In the genomic region with DNA sequence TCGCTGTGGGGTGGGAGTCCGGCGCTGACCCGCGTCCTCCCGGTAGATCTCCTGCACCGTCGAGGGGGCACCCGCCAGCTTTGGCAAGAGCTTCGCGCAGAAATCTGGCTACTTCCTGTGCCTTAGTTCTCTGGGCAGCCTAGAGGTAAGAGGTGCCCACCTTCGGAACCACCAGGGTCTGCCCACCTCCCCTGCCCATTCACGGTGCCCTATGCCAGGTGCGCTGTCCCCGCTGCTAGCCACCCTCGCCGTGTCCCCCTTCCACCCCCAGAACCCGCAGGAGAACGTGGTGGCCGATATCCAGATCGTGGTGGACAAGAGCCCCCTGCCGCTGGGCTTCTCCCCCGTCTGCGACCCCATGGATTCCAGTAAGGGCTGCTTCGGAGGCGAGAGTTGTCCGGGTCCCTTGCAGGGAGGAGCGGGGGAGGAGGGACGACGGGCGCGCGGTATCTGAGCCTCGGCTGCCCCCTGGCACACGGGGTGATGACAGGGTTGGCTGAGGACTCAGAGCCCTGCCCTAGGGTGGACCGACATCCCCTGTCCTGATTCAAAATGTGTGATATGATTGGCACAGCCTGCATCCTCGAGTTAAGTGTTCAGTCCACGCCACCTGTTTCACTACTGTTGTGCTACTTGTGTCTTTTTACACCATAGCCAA, we compare ENCODE assay signal across 8 cellular contexts. TPM values are rescaled to one million over a fixed set of nuclear protein-coding genes. Genes with fewer than 3 reads are reported as not detected.
DNase-seq lines count a peak whose midpoint lies in the region; ATAC-seq, FAIRE-seq and TF ChIP-seq lines count a peak whose summit lies in the region.

No MANE protein-coding gene starts in this region.

- peak overlapping the region; percentile 29; the same call in 1 of the 2 replicates for H3K27ac ChIP-seq in HEK293 (ENCODE audit: extremely low read depth, low read depth, low read length)
- H3K27ac ChIP-seq in OCI-LY3 (ENCODE audit: low read length): peak overlapping the region; percentile 22; the same call in 1 of the 2 replicates
- H3K27ac ChIP-seq in ascending aorta: peak overlapping the region in 1 of 2 donors; percentile 55
- no peak overlapping the region for H3K27ac ChIP-seq in iPS-18a (ENCODE audit: low read length)
- H3K27ac ChIP-seq in small intestine (ENCODE audit: low read depth in 1 of 2, low read length in 1 of 2): peak overlapping the region; percentile 8 to 75

- peak overlapping the region; percentile 80 for H3K4me2 ChIP-seq in OCI-LY3 (ENCODE audit: low read length)

- 3 to 4% (median 4%) methylated on average over 32 to 38 of the region's 38 CpGs for WGBS in small intestine, 3 donors

- CTCF ChIA-PET in HEK293 (lab: Yijun Ruan, JAX): interaction anchor here (0.7 to 1.7 kb wide), 4 partner anchors 21 to 30 kb away, joined by 6 to 7 read pairs (median 6); no protein-coding TSS in a partner anchor

- TF ChIP-seq CTCF in HEK293 (tag by site-specific recombination; IDR thresholded peaks at IDR 0.05) (peak; percentile 69), OCI-LY3 (IDR thresholded peaks at IDR 0.05; ENCODE audit: low read depth, low read length) (no peak), ascending aorta (IDR thresholded peaks at IDR 0.05) (no peak)

- no peak for ATAC-seq in HG02798 (IDR thresholded peaks at IDR 0.05; ENCODE audit: poor library complexity, unreplicated experiment)

- H3K36me3 ChIP-seq in HEK293 (ENCODE audit: control insufficient read depth in 2 of 2, insufficient read depth in 1 of 2, low read length in 2 of 2): peaks cover 4 to 6% of the 10 kb centered on the region in 2 experiments; a peak in 2 of 3 replicates
- no peaks in the 10 kb centered on the region for H3K36me3 ChIP-seq in OCI-LY3 (replicated peaks; ENCODE audit: low read depth, low read length)
- peaks cover 0 to 3% of the 10 kb centered on the region in 2 donors for H3K36me3 ChIP-seq in ascending aorta
- no peaks in the 10 kb centered on the region for H3K36me3 ChIP-seq in iPS-18a (ENCODE audit: control insufficient read depth, low read depth, low read length)
- H3K36me3 ChIP-seq in small intestine (ENCODE audit: control insufficient read depth in 2 of 2, insufficient read depth in 2 of 2, low read length in 2 of 2): peaks cover 0 to 3% of the 10 kb centered on the region in 2 donors

- intact Hi-C loops in ascending aorta (cut with DNase I): loop anchor here (2.0 kb wide), 1 partner anchor 50 kb away; a partner anchor contains a TSS

- no peak for FAIRE-seq in small intestine (lab: Jason Lieb, UNC)

- no peaks in the 10 kb centered on the region for H4K20me1 ChIP-seq in OCI-LY3 (ENCODE audit: insufficient read depth, low read length)

- no peaks in the 10 kb centered on the region for H3K79me2 ChIP-seq in OCI-LY3 (ENCODE audit: low read length)

- H3K9me3 ChIP-seq in HEK293 (ENCODE audit: control insufficient read depth, insufficient read depth, low read depth, low read length) (no peaks in the 10 kb centered on the region), OCI-LY3 (ENCODE audit: insufficient read depth, low read length) (no peaks in the 10 kb centered on the region), ascending aorta (no peaks in the 10 kb centered on the region), iPS-18a (ENCODE audit: control insufficient read depth, low read depth, low read length) (no peaks in the 10 kb centered on the region), small intestine (ENCODE audit: control insufficient read depth, low read depth) (no peaks in the 10 kb centered on the region)

- POLR2A ChIA-PET in HEK293 (lab: Yijun Ruan, JAX): interaction anchor here (0.9 to 1.6 kb wide), 8 partner anchors 8 to 186 kb away, joined by 4 to 9 read pairs (median 7); a partner anchor contains a TSS

- DNase-seq in DMS53 (lab: John Stamatoyannopoulos, UW) (peak; percentile 27), DMS53 treated with DMSO at 0.1 percent for 48 hours (lab: John Stamatoyannopoulos, UW; ENCODE audit: unreplicated experiment) (no peak), ascending aorta (ENCODE audit: low spot score in 2 of 2) (peak in 1 of 2 donors; percentile 68), small intestine (peak; percentile 29)

- H3K4me1 ChIP-seq in HEK293 (ENCODE audit: control insufficient read depth, insufficient read depth, low read length): peaks cover 2% of the 10 kb centered on the region; the same call in 1 of the 2 replicates
- H3K4me1 ChIP-seq in OCI-LY3 (ENCODE audit: low read length): peaks cover 12% of the 10 kb centered on the region
- peaks cover 5 to 6% of the 10 kb centered on the region in 2 donors for H3K4me1 ChIP-seq in ascending aorta
- peaks cover 12% of the 10 kb centered on the region for H3K4me1 ChIP-seq in iPS-18a (ENCODE audit: control insufficient read depth, low read depth, low read length)
- peaks cover 0 to 5% of the 10 kb centered on the region in 2 donors for H3K4me1 ChIP-seq in small intestine (ENCODE audit: control insufficient read depth in 2 of 2, insufficient read depth in 1 of 2, low read depth in 1 of 2, low read length in 1 of 2)

- H3K4me3 ChIP-seq in HEK293 (ENCODE audit: low read depth, low read length) (peak overlapping the region; percentile 69), OCI-LY3 (ENCODE audit: low read length) (peak overlapping the region; percentile 85), ascending aorta (peak overlapping the region; percentile 62 to 85), iPS-18a (ENCODE audit: low read length) (peak overlapping the region; percentile 77), small intestine (ENCODE audit: low read depth in 1 of 2, low read length in 2 of 2) (peak overlapping the region; percentile 91 to 96)

- H3K9ac ChIP-seq in OCI-LY3 (ENCODE audit: low read length) (peak overlapping the region; percentile 70), iPS-18a (ENCODE audit: low read length) (peak overlapping the region; percentile 28)

- H3K27me3 ChIP-seq in OCI-LY3 (ENCODE audit: low read depth, low read length) (no peaks in the 10 kb centered on the region), ascending aorta (no peaks in the 10 kb centered on the region), iPS-18a (ENCODE audit: control insufficient read depth, insufficient read depth, low read length) (peaks cover 9% of the 10 kb centered on the region), small intestine (ENCODE audit: control insufficient read depth in 2 of 2, insufficient read depth in 2 of 2, low read length in 2 of 2) (no peaks in the 10 kb centered on the region)

- H2AFZ ChIP-seq in OCI-LY3 (ENCODE audit: low read depth, low read length): peak overlapping the region; percentile 97

TF ChIP-seq in HEK293, 187 proteins besides CTCF, POLR2A, EP300 and RAD21 (continues in another document):
- no peak for TF ChIP-seq ZFP3 (tag by site-specific recombination; IDR thresholded peaks at IDR 0.05; ENCODE audit: low read depth)
- TF ChIP-seq ZNF155 (tag by site-specific recombination; IDR thresholded peaks at IDR 0.05): no peak
- no peak for TF ChIP-seq YY1 (tag by site-specific recombination; IDR thresholded peaks at IDR 0.05)
- no peak for TF ChIP-seq ZNF202 (tag by site-specific recombination; IDR thresholded peaks at IDR 0.05; ENCODE audit: borderline replicate concordance)
- TF ChIP-seq REPIN1 (tag by site-specific recombination; IDR thresholded peaks at IDR 0.05; ENCODE audit: low read depth): no peak
- no peak for TF ChIP-seq ZNF404 (tag by site-specific recombination; IDR thresholded peaks at IDR 0.05)
- no peak for TF ChIP-seq ZNF623 (tag by site-specific recombination; IDR thresholded peaks at IDR 0.05)
- TF ChIP-seq MEIS1 (CRISPR knock-in tag; IDR thresholded peaks at IDR 0.05; ENCODE audit: borderline replicate concordance): no peak
- peak; percentile 73 for TF ChIP-seq SP2 (tag by site-specific recombination; IDR thresholded peaks at IDR 0.05)
- TF ChIP-seq ZFHX2 (tag by site-specific recombination; conservative IDR thresholded peaks at IDR 0.05): 0 out of 2 replicates have a peak, but pooled peaks have one; percentile 9
- TF ChIP-seq ZNF473 (tag by site-specific recombination; IDR thresholded peaks at IDR 0.05): no peak
- peak; percentile 57 for TF ChIP-seq ZNF341 (tag by site-specific recombination; IDR thresholded peaks at IDR 0.05; ENCODE audit: low read depth)
- no peak for TF ChIP-seq YY2 (tag by site-specific recombination; IDR thresholded peaks at IDR 0.05)
- TF ChIP-seq ZNF510 (tag by site-specific recombination; IDR thresholded peaks at IDR 0.05; ENCODE audit: insufficient replicate concordance): no peak
- TF ChIP-seq IKZF3 (tag by site-specific recombination; IDR thresholded peaks at IDR 0.05): no peak
- no peak for TF ChIP-seq GLI4 (tag by site-specific recombination; IDR thresholded peaks at IDR 0.05)
- TF ChIP-seq ZFP69B (tag by site-specific recombination; IDR thresholded peaks at IDR 0.05): no peak
- TF ChIP-seq TCF7L2 (IDR thresholded peaks at IDR 0.05; ENCODE audit: borderline replicate concordance, low read depth, low read length): no peak
- TF ChIP-seq ZNF324 (tag by site-specific recombination; IDR thresholded peaks at IDR 0.05): no peak
- no peak for TF ChIP-seq ZNF19 (tag by site-specific recombination; IDR thresholded peaks at IDR 0.05; ENCODE audit: low read depth)
- no peak for TF ChIP-seq ZNF664 (tag by site-specific recombination; IDR thresholded peaks at IDR 0.05)
- TF ChIP-seq ZNF626 (tag by site-specific recombination; IDR thresholded peaks at IDR 0.05): no peak
- TF ChIP-seq, protein P1, sequence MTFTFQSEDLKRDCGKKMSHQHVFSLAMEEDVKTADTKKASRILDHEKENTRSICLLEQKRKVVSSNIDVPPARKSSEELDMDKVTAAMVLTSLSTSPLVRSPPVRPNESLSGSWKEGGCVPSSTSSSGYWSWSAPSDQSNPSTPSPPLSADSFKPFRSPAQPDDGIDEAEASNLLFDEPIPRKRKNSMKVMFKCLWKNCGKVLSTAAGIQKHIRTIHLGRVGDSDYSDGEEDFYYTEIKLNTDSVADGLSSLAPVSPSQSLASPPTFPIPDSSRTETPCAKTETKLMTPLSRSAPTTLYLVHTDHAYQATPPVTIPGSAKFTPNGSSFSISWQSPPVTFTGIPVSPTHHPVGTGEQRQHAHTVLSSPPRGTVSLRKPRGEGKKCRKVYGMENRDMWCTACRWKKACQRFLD (tag by site-specific recombination; IDR thresholded peaks at IDR 0.05): no peak

RNA-seq across cellular contexts. Expression of a gene that starts 0.5 kb away (rescaled TPM):
- 49.6 TPM for total RNA-seq in ascending aorta
- polyA plus RNA-seq in small intestine: 100 to 1,000 TPM in 1 of 3 donors, 10 to 100 TPM in 2; 71.3 to 117 (median 84.8) TPM

RNA-seq across cellular contexts. Expression of a gene that starts 15.0 kb away (rescaled TPM):
- total RNA-seq in ascending aorta: 151 TPM
- polyA plus RNA-seq in small intestine: 100 to 1,000 TPM in 1 of 3 donors, 10 to 100 TPM in 1, 1 to 10 TPM in 1; 4.5 to 128 (median 53.2) TPM

RNA-seq across cellular contexts. Expression of a gene that starts 26.4 kb away (rescaled TPM):
- not detected for total RNA-seq in ascending aorta
- polyA plus RNA-seq in small intestine: under 1 TPM in 1 of 3 donors, not detected in 2; 0.07 TPM

RNA-seq across cellular contexts. Expression of a gene that starts 28.1 kb away (rescaled TPM):
- total RNA-seq in ascending aorta: not detected
- under 1 TPM in 1 of 3 donors, not detected in 2; 0.07 TPM for polyA plus RNA-seq in small intestine

RNA-seq across cellular contexts. Expression of a gene that starts 40.3 kb away (rescaled TPM):
- not detected for total RNA-seq in ascending aorta
- polyA plus RNA-seq in small intestine: not detected
